In genomic region chr7:129163875-129164544, GRCh38 we compare ENCODE assay signal across 9 cellular contexts. TPM values are rescaled to one million over a fixed set of nuclear protein-coding genes. Genes with fewer than 3 reads are reported as not detected.
DNase-seq lines count a peak whose midpoint lies in the region; ATAC-seq, FAIRE-seq and TF ChIP-seq lines count a peak whose summit lies in the region.
"Had no signal": no experiment of that assay in that cellular context is flagged by ENCODE, and none has a peak within 500 bp of the region (broad histone marks: within the 10 kb centered on the region; RNA-seq: fewer than 3 reads in every experiment).

No MANE protein-coding gene starts in this region.

- no peaks in the 10 kb centered on the region for H3K27me3 ChIP-seq in ascending aorta

- no peak for FAIRE-seq in urothelium cell line (lab: Jason Lieb, UNC)

- peak; percentile 66 for DNase-seq in EH (ENCODE audit: low read depth)
- peak; percentile 68 for DNase-seq in NCI-H1694 (lab: John Stamatoyannopoulos, UW)
- DNase-seq in ascending aorta (ENCODE audit: low spot score in 2 of 2) = no peak
- peak; percentile 64 for DNase-seq in kidney tubule cell (ENCODE audit: low spot score)
- DNase-seq in urothelium cell line (ENCODE audit: low spot score) = peak; percentile 25

- intact Hi-C loops in ascending aorta (cut with DNase I) = loop anchor here (1.0 kb wide), 1 partner anchor 46 kb away; no protein-coding TSS in a partner anchor

- H3K27ac ChIP-seq in 22Rv1 (no peak overlapping the region), ascending aorta (no peak overlapping the region)

- TF ChIP-seq CTCF in 22Rv1 (IDR thresholded peaks at IDR 0.05) (peak; percentile 99), ascending aorta (IDR thresholded peaks at IDR 0.05) (peak; percentile 20 to 81 (median 79))

- no peak overlapping the region for H3K4me3 ChIP-seq in ascending aorta
- H3K4me3 ChIP-seq: HAP-1 had no signal

- H3K9me3 ChIP-seq in ascending aorta = no peaks in the 10 kb centered on the region
- H3K9me3 ChIP-seq: HAP-1 had no signal

- peaks cover 0 to 6% of the 10 kb centered on the region in 2 donors for H3K4me1 ChIP-seq in ascending aorta
- H3K4me1 ChIP-seq: HAP-1 had no signal

- ATAC-seq in HG02840 (IDR thresholded peaks at IDR 0.05; ENCODE audit: low FRiP score, unreplicated experiment) = no peak
- ATAC-seq in GM21529 (IDR thresholded peaks at IDR 0.05; ENCODE audit: unreplicated experiment) = no peak

- H3K36me3 ChIP-seq in ascending aorta = no peaks in the 10 kb centered on the region

RNA-seq across cellular contexts. Expression of gene TSPAN33, which starts 19.5 kb away (rescaled TPM):
- 8.1 TPM for total RNA-seq in ascending aorta

RNA-seq across cellular contexts. Expression of gene SMO, which starts 24.4 kb away (rescaled TPM):
- 12.9 TPM for total RNA-seq in ascending aorta

Comparison
In these comparisons a context has a peak if more than half of its experiments do, and no peak if none do; other contexts are left out.
1. DNase-seq: peak in EH (single experiment), NCI-H1694 (single experiment), kidney tubule cell (single experiment) and urothelium cell line (single experiment); none in ascending aorta (0 of 2).